Comparison of ENCODE assay signal across 28 cellular contexts in the genomic region with DNA sequence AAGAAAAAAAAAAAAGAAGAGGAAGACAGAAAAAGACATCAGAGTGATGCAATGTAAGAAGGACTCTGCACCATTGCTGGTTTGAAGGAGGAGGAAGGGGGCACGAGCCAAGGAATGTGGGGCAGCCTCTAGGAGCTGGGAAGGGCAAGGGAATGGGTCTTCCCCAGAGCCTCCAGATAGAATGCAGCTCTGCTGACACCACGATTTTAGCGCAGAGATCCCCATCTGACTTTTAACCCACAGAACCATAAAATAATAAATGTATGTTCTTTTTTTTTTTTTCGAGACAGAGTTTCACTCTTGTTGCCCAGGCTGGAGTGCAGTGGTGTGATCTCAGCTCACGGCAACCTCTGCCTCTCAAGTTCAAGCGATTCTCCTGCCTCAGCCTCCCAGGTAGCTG. TPM values are rescaled to one million over a fixed set of nuclear protein-coding genes. Genes with fewer than 3 reads are reported as not detected.
"Had no signal": no experiment of that assay in that cellular context is flagged by ENCODE, and none has a peak within 500 bp of the region (broad histone marks: within the 10 kb centered on the region; RNA-seq: fewer than 3 reads in every experiment).

No MANE protein-coding gene starts in this region.

- FAIRE-seq: endometrium, keratinocyte had no signal

- H3K27ac ChIP-seq: coronary artery, esophagus squamous epithelium, neural progenitor cell, prostate gland, right atrium auricular region, spleen, testis, tibial artery had no signal

- H3K9ac ChIP-seq: neural progenitor cell had no signal

- H3K4me1 Mint-ChIP-seq: stimulated activated memory B cell treated with anti-CD40 and anti-IgM and Interleukin-4, amounts not matched to agents 10 μg/mL and 1 μg/mL and 100 μg/mL, for 72 hours had no signal

- H3K4me2 ChIP-seq: neural progenitor cell had no signal

- H3K4me3 ChIP-seq: coronary artery, esophagus squamous epithelium, lung, neural progenitor cell, prostate gland, right atrium auricular region, spleen, testis, tibial artery had no signal

- H3K36me3 ChIP-seq: esophagus squamous epithelium, neural progenitor cell, prostate gland, right atrium auricular region, spleen, tibial artery had no signal

- H2AFZ ChIP-seq: neural progenitor cell had no signal

- H3K27me3 ChIP-seq: esophagus squamous epithelium, neural progenitor cell, right atrium auricular region, testis, tibial artery had no signal

- H3K27me3 Mint-ChIP-seq: type B pancreatic cell had no signal

- H3K4me3 Mint-ChIP-seq: effector memory CD8-positive, alpha-beta T cell; memory B cell; naive B cell; natural killer cell treated with Interleukin-12 subunit alpha and Interleukin-12 subunit beta and Interleukin-15 and Interleukin-18, amount 100 ng/mL, for 72 hours; neural progenitor cell; stimulated activated memory B cell treated with anti-CD40 and anti-IgM and Interleukin-4, amounts not matched to agents 10 μg/mL and 1 μg/mL and 100 μg/mL, for 72 hours; type B pancreatic cell had no signal

- H3K36me3 Mint-ChIP-seq: memory B cell; naive B cell; natural killer cell treated with Interleukin-12 subunit alpha and Interleukin-12 subunit beta and Interleukin-15 and Interleukin-18, amount 100 ng/mL, for 72 hours; stimulated activated memory B cell treated with anti-CD40 and anti-IgM and Interleukin-4, amounts not matched to agents 10 μg/mL and 1 μg/mL and 100 μg/mL, for 72 hours; type B pancreatic cell had no signal

- H3K27ac Mint-ChIP-seq: effector memory CD8-positive, alpha-beta T cell; memory B cell; naive B cell; natural killer cell treated with Interleukin-12 subunit alpha and Interleukin-12 subunit beta and Interleukin-15 and Interleukin-18, amount 100 ng/mL, for 72 hours; neural progenitor cell; stimulated activated memory B cell treated with anti-CD40 and anti-IgM and Interleukin-4, amounts not matched to agents 10 μg/mL and 1 μg/mL and 100 μg/mL, for 72 hours; type B pancreatic cell had no signal

- H3K9me3 ChIP-seq: esophagus squamous epithelium, prostate gland, right atrium auricular region, spleen, testis, tibial artery had no signal

- H3K9me3 Mint-ChIP-seq: memory B cell; naive B cell; natural killer cell treated with Interleukin-12 subunit alpha and Interleukin-12 subunit beta and Interleukin-15 and Interleukin-18, amount 100 ng/mL, for 72 hours; stimulated activated memory B cell treated with anti-CD40 and anti-IgM and Interleukin-4, amounts not matched to agents 10 μg/mL and 1 μg/mL and 100 μg/mL, for 72 hours; type B pancreatic cell had no signal

- ATAC-seq: effector memory CD8-positive, alpha-beta T cell; left lobe of liver; natural killer cell treated with Interleukin-12 subunit alpha and Interleukin-12 subunit beta and Interleukin-15 and Interleukin-18, amount 100 ng/mL, for 72 hours; sciatic nerve; stimulated activated memory B cell treated with anti-CD40 and anti-IgM and Interleukin-4, amounts not matched to agents 10 μg/mL and 1 μg/mL and 100 μg/mL, for 72 hours; stimulated activated naive CD8-positive, alpha-beta T cell treated with anti-CD3 and anti-CD28 coated beads, Interleukin-15, Interleukin-2, amounts not matched to agents 100 U/mL and 50 U/mL, for 24 hours had no signal

- DNase-seq: dermis blood vessel endothelial cell; effector memory CD8-positive, alpha-beta T cell; erythroblast; esophagus squamous epithelium; foreskin melanocyte; glutamatergic neuron; naive B cell; nucleus accumbens; spleen; stimulated activated CD4-positive, alpha-beta T cell treated with anti-CD3 and anti-CD28 coated beads, Interleukin-4, amount 100 ng/mL, for 4 hours; stimulated activated naive CD8-positive, alpha-beta T cell treated with anti-CD3 and anti-CD28 coated beads, Interleukin-15, Interleukin-2, amounts not matched to agents 100 U/mL and 50 U/mL, for 24 hours; substantia nigra; testis; tibial artery had no signal

- H3K4me1 ChIP-seq: neural progenitor cell, prostate gland, spleen had no signal

RNA-seq across cellular contexts. Expression of gene LAMC2, which starts 33.8 kb away (rescaled TPM):
- total RNA-seq: mononuclear cell; natural killer cell treated with Interleukin-12 subunit alpha and Interleukin-12 subunit beta and Interleukin-15 and Interleukin-18, amount 100 ng/mL, for 72 hours had no signal
